ENCODE assay signal across 1 cellular context in genomic region chr12:89281534-89281857, GRCh38.
TF ChIP-seq lines count a peak whose summit lies in the region.

No MANE protein-coding gene starts in this region.

TF ChIP-seq in IMR-90, 13 proteins besides CTCF, POLR2A, EP300 and RAD21:
- TF ChIP-seq MAZ (IDR thresholded peaks at IDR 0.05; ENCODE audit: borderline replicate concordance, low read depth, low read length) = no peak
